28 cellular contexts compared by ENCODE assay signal in the genomic region with DNA sequence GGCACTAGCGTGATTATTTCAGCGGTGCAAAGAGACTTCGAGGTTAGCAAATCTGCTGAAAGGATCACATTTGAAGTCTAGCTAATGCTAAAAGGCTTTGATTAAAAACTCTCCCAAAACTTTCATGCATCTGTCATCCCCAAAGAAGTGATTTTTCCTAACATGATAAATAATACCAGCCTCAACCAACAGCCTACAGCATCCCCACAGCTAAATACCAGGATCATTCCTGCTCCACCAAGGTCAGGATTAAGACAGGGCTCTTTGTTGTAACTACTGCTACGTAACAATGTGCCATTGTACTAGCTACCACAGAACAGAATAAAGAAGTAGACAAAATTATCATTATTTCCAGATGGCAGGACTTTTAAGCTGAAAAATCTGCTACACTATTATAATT. TPM values are rescaled to one million over a fixed set of nuclear protein-coding genes. Genes with fewer than 3 reads are reported as not detected.
"Had no signal": no experiment of that assay in that cellular context is flagged by ENCODE, and none has a peak within 500 bp of the region (broad histone marks: within the 10 kb centered on the region; RNA-seq: fewer than 3 reads in every experiment).

No MANE protein-coding gene starts in this region.

- DNase-seq: activated CD4-positive, alpha-beta T cell treated with anti-CD3 and anti-CD28 coated beads for 1 hour; activated CD4-positive, alpha-beta T cell treated with anti-CD3 and anti-CD28 coated beads, Interleukin-2, amount 50 U/mL, for 4 hours; activated naive CD8-positive, alpha-beta T cell treated with anti-CD3 and anti-CD28 coated beads for 36 hours; brain microvascular endothelial cell; heart right ventricle; left colon; nephron progenitor cell; stimulated activated CD4-positive, alpha-beta T cell treated with anti-CD3 and anti-CD28 coated beads, Interleukin-15, amount 100 ng/mL, for 24 hours; stimulated activated CD4-positive, alpha-beta T cell treated with anti-CD3 and anti-CD28 coated beads, Interleukin-2, amount 100 ng/mL, for 48 hours; stimulated activated naive CD8-positive, alpha-beta T cell treated with anti-CD3 and anti-CD28 coated beads, Interleukin-15, amount 100 ng/mL, for 72 hours; WERI-Rb-1 had no signal

- H3K4me3 Mint-ChIP-seq: activated naive CD8-positive, alpha-beta T cell treated with anti-CD3 and anti-CD28 coated beads for 36 hours; activated T-helper 1 cell treated with anti-CD3 and anti-CD28 coated beads, Interleukin-12 subunit alpha, Interleukin-12 subunit beta, Interleukin-2, Interleukin-4 antibody, amounts not matched to agents 30 ng/mL and 10 ng/mL and 1 ng/mL, durations not matched to agents 14 hours and 24 hours and 36 hours; central memory CD8-positive, alpha-beta T cell; mesothelial cell of epicardium; nephron progenitor cell; stimulated activated naive CD8-positive, alpha-beta T cell treated with anti-CD3 and anti-CD28 coated beads, Interleukin-15, amount 100 ng/mL, for 72 hours had no signal

- H3K4me1 Mint-ChIP-seq: activated naive CD8-positive, alpha-beta T cell treated with anti-CD3 and anti-CD28 coated beads for 36 hours; mesothelial cell of epicardium; nephron progenitor cell; stimulated activated naive CD8-positive, alpha-beta T cell treated with anti-CD3 and anti-CD28 coated beads, Interleukin-15, amount 100 ng/mL, for 72 hours had no signal

- H3K9me3 ChIP-seq: gastroesophageal sphincter, heart right ventricle, right atrium auricular region had no signal

- ATAC-seq: gastroesophageal sphincter; heart right ventricle; left colon; stimulated activated naive CD8-positive, alpha-beta T cell treated with anti-CD3 and anti-CD28 coated beads, Interleukin-15, amount 100 ng/mL, for 72 hours had no signal

- H3K9me3 Mint-ChIP-seq: activated naive CD8-positive, alpha-beta T cell treated with anti-CD3 and anti-CD28 coated beads for 36 hours; activated T-helper 1 cell treated with anti-CD3 and anti-CD28 coated beads, Interleukin-12 subunit alpha, Interleukin-12 subunit beta, Interleukin-2, Interleukin-4 antibody, amounts not matched to agents 30 ng/mL and 10 ng/mL and 1 ng/mL, durations not matched to agents 14 hours and 24 hours and 36 hours; central memory CD8-positive, alpha-beta T cell; mesothelial cell of epicardium; nephron progenitor cell; stimulated activated naive CD8-positive, alpha-beta T cell treated with anti-CD3 and anti-CD28 coated beads, Interleukin-15, amount 100 ng/mL, for 72 hours had no signal

- H3K4me1 ChIP-seq: gastroesophageal sphincter, heart right ventricle, right atrium auricular region had no signal

- H3K36me3 ChIP-seq: brain microvascular endothelial cell, gastroesophageal sphincter, heart right ventricle, right atrium auricular region, WERI-Rb-1 had no signal

- H3K27ac ChIP-seq: brain microvascular endothelial cell, coronary artery, gastroesophageal sphincter, heart right ventricle, right atrium auricular region, SK-N-MC, skin epidermis, WERI-Rb-1 had no signal

- H3K36me3 Mint-ChIP-seq: activated naive CD8-positive, alpha-beta T cell treated with anti-CD3 and anti-CD28 coated beads for 36 hours; mesothelial cell of epicardium had no signal

- H3K4me3 ChIP-seq: coronary artery, gastroesophageal sphincter, heart right ventricle, lung, right atrium auricular region, SK-N-MC, skin epidermis had no signal

- H3K27ac Mint-ChIP-seq: activated naive CD8-positive, alpha-beta T cell treated with anti-CD3 and anti-CD28 coated beads for 36 hours; activated T-helper 1 cell treated with anti-CD3 and anti-CD28 coated beads, Interleukin-12 subunit alpha, Interleukin-12 subunit beta, Interleukin-2, Interleukin-4 antibody, amounts not matched to agents 30 ng/mL and 10 ng/mL and 1 ng/mL, durations not matched to agents 14 hours and 24 hours and 36 hours; mesothelial cell of epicardium; nephron progenitor cell; progenitor cell of endocrine pancreas; stimulated activated naive CD8-positive, alpha-beta T cell treated with anti-CD3 and anti-CD28 coated beads, Interleukin-15, amount 100 ng/mL, for 72 hours had no signal

- FAIRE-seq: endometrium, urothelium cell line had no signal

RNA-seq across cellular contexts. Expression of a gene that starts 1.6 kb away (rescaled TPM):
- total RNA-seq: activated naive CD8-positive, alpha-beta T cell treated with anti-CD3 and anti-CD28 coated beads for 36 hours; activated T-helper 1 cell treated with anti-CD3 and anti-CD28 coated beads, Interleukin-12 subunit alpha, Interleukin-12 subunit beta, Interleukin-2, Interleukin-4 antibody, amounts not matched to agents 30 ng/mL and 10 ng/mL and 1 ng/mL, durations not matched to agents 14 hours and 24 hours and 36 hours; gastroesophageal sphincter; heart right ventricle; left colon; lung; mesothelial cell of epicardium; myocyte; omental fat pad; progenitor cell of endocrine pancreas; right atrium auricular region; T-helper 2 cell treated with Interferon-gamma antibody and Interleukin-4, amounts not matched to agents 100 ng/mL and 5 ng/mL, for 36 hours had no signal
- polyA plus RNA-seq: esophagus, heart right ventricle, lung, thymus had no signal

RNA-seq across cellular contexts. Expression of a gene that starts 21.5 kb away (rescaled TPM):
- total RNA-seq: activated naive CD8-positive, alpha-beta T cell treated with anti-CD3 and anti-CD28 coated beads for 36 hours; activated T-helper 1 cell treated with anti-CD3 and anti-CD28 coated beads, Interleukin-12 subunit alpha, Interleukin-12 subunit beta, Interleukin-2, Interleukin-4 antibody, amounts not matched to agents 30 ng/mL and 10 ng/mL and 1 ng/mL, durations not matched to agents 14 hours and 24 hours and 36 hours; gastroesophageal sphincter; heart right ventricle; left colon; lung; mesothelial cell of epicardium; myocyte; omental fat pad; progenitor cell of endocrine pancreas; right atrium auricular region; T-helper 2 cell treated with Interferon-gamma antibody and Interleukin-4, amounts not matched to agents 100 ng/mL and 5 ng/mL, for 36 hours had no signal
- polyA plus RNA-seq: esophagus, heart right ventricle, lung, thymus had no signal
